ENCODE assay signal across 18 cellular contexts in the genomic region with DNA sequence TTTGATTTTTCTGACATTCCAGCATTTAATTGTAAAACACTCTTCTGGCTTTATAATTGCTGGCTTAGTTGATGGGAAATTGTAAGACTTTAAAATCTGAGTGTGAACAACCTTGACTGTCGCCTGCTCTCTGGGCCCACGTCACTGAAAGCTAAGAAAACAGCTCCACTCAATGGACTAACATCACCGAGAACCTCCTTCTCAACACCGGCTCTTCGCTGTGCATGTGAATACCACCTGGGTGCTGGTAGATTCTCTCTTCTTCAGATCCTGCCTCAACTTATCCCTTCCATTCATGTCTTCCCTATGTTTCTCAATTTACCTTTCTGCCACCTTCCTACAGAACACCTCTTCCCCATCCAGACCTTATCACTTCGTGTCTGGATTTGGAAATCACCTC.
DNase-seq lines count a peak whose midpoint lies in the region; ATAC-seq, FAIRE-seq and TF ChIP-seq lines count a peak whose summit lies in the region.
"Had no signal": no experiment of that assay in that cellular context is flagged by ENCODE, and none has a peak within 500 bp of the region (broad histone marks: within the 10 kb centered on the region; RNA-seq: fewer than 3 reads in every experiment).

No MANE protein-coding gene starts in this region.

- H3K4me2 ChIP-seq in HepG2 (ENCODE audit: low read depth, low read length), result no peak overlapping the region

- FAIRE-seq in HepG2 (lab: Jason Lieb, UNC), result no peak
- FAIRE-seq: GM12892 had no signal

- ATAC-seq in right cardiac atrium, result no peak
- no peak for ATAC-seq in HepG2
- no peak for ATAC-seq in GM21576 (IDR thresholded peaks at IDR 0.05; ENCODE audit: unreplicated experiment)
- ATAC-seq in stimulated activated naive B cell treated with anti-CD40 and anti-IgM and Interleukin-4, amounts not matched to agents 10 μg/mL and 1 μg/mL and 100 μg/mL, for 72 hours (replicated peaks), result no peak
- ATAC-seq: PC-3 had no signal

- no peaks in the 10 kb centered on the region for H4K20me1 ChIP-seq in HepG2 (ENCODE audit: insufficient read depth, low read length)

- 78% methylated on average over 6 of the region's 6 CpGs for WGBS in right cardiac atrium
- WGBS in HepG2 (ENCODE audit: low lambda C conversion rate), result 91% methylated on average over 6 of the region's 6 CpGs

- in situ Hi-C loops in HepG2 (cut with HindIII; ENCODE audit: extremely low pct_ligation_motif_present, low pct_unique_long_range_greater_than_20kb), result no loop called here

- peaks cover 0 to 10% of the 10 kb centered on the region in 2 donors for H3K36me3 Mint-ChIP-seq in stimulated activated naive B cell treated with anti-CD40 and anti-IgM and Interleukin-4, amounts not matched to agents 10 μg/mL and 1 μg/mL and 100 μg/mL, for 72 hours

- H3K4me1 Mint-ChIP-seq in stimulated activated naive B cell treated with anti-CD40 and anti-IgM and Interleukin-4, amounts not matched to agents 10 μg/mL and 1 μg/mL and 100 μg/mL, for 72 hours, result peaks cover 25 to 36% of the 10 kb centered on the region in 2 donors

- H3K4me1 ChIP-seq in left ventricle myocardium inferior, result no peaks in the 10 kb centered on the region
- no peaks in the 10 kb centered on the region for H3K4me1 ChIP-seq in right cardiac atrium (ENCODE audit: control insufficient read depth, insufficient read depth, low read length)
- peaks cover 21% of the 10 kb centered on the region for H3K4me1 ChIP-seq in HepG2 (ENCODE audit: insufficient read depth, low read length)
- H3K4me1 ChIP-seq: HAP-1 had no signal

- no peak overlapping the region for H3K9ac ChIP-seq in HepG2 (ENCODE audit: insufficient read depth, low read depth, low read length)

- 0 out of 2 replicates have a peak, but pooled peaks have one; percentile 28 for TF ChIP-seq RAD21 in HepG2 (CRISPR knock-in tag; IDR thresholded peaks at IDR 0.05)

- H2AFZ ChIP-seq in HepG2 (ENCODE audit: low read length), result no peak overlapping the region

- TF ChIP-seq CTCF in left ventricle myocardium inferior (IDR thresholded peaks at IDR 0.05; ENCODE audit: borderline replicate concordance) (peak; percentile 14), WERI-Rb-1 (IDR thresholded peaks at IDR 0.05; ENCODE audit: low read depth, low read length) (peak; percentile 23; the same call in 1 of the 2 replicates), HepG2 (CRISPR knock-in tag; IDR thresholded peaks at IDR 0.05) (peak; percentile 60)

- POLR2A ChIA-PET in HepG2 (lab: Yijun Ruan, JAX), result no interaction called here

- no peak for TF ChIP-seq POLR2A in HepG2 (IDR thresholded peaks at IDR 0.05; ENCODE audit: insufficient read depth in 1 of 2, low read depth in 2 of 2, low read length in 2 of 2)

- H3K27me3 ChIP-seq in left ventricle myocardium inferior (ENCODE audit: low read depth), result no peaks in the 10 kb centered on the region
- no peaks in the 10 kb centered on the region for H3K27me3 ChIP-seq in right cardiac atrium (ENCODE audit: control insufficient read depth, insufficient read depth)
- H3K27me3 ChIP-seq in WERI-Rb-1 (ENCODE audit: insufficient read depth, low read depth, severe bottlenecking), result no peaks in the 10 kb centered on the region
- H3K27me3 ChIP-seq in HepG2 (ENCODE audit: control insufficient read depth in 1 of 2, insufficient read depth in 2 of 2, low read length in 2 of 2), result no peaks in the 10 kb centered on the region

- TF ChIP-seq EP300 in HepG2 (IDR thresholded peaks at IDR 0.05; ENCODE audit: low read depth in 2 of 2, low read length in 2 of 2) (no peak), HepG2 (CRISPR knock-in tag; IDR thresholded peaks at IDR 0.05; ENCODE audit: borderline replicate concordance) (no peak)

- intact Hi-C loops in left ventricle myocardium inferior (cut with micrococcal nuclease) (no loop called here), right cardiac atrium (cut with DNase I) (no loop called here), HepG2 (cut with micrococcal nuclease; ENCODE audit: unreplicated experiment) (no loop called here)

- no peak overlapping the region for H3K27ac ChIP-seq in left ventricle myocardium inferior (replicated peaks)
- no peak overlapping the region for H3K27ac ChIP-seq in right cardiac atrium (ENCODE audit: low read length)
- H3K27ac ChIP-seq in WERI-Rb-1, result no peak overlapping the region
- H3K27ac ChIP-seq in HepG2 (ENCODE audit: extremely low read length, insufficient read depth, low read length), result no peak overlapping the region
- H3K27ac ChIP-seq: RWPE1 had no signal

- no TSS peak for BruUV-seq in HepG2 (replicated peaks; lab: Mats Ljungman, UMichigan)

- CTCF ChIA-PET in HepG2 (lab: Yijun Ruan, JAX; ENCODE audit: low intra/inter-chr PET ratio, low total read pairs), result no interaction called here

- no peak for DNase-seq in left ventricle myocardium inferior
- DNase-seq in right cardiac atrium, result no peak
- no peak for DNase-seq in WERI-Rb-1
- no peak for DNase-seq in HepG2 (ENCODE audit: low spot score)
- no peak for DNase-seq in kidney tubule cell (ENCODE audit: low spot score)
- no peak for DNase-seq in stimulated activated naive B cell treated with anti-CD40 and anti-IgM and Interleukin-4, amounts not matched to agents 10 μg/mL and 1 μg/mL and 100 μg/mL, for 72 hours
- DNase-seq: ACHN, AML-193, IMR-90, NCI-H1417 treated with DMSO at 0.1 percent for 48 hours, NCI-H1930, NCI-H748 treated with DMSO at 0.1 percent for 48 hours, PC-3 had no signal

- no peaks in the 10 kb centered on the region for H3K79me2 ChIP-seq in HepG2 (ENCODE audit: insufficient read depth, low read length)

- H3K36me3 ChIP-seq in left ventricle myocardium inferior, result no peaks in the 10 kb centered on the region
- no peaks in the 10 kb centered on the region for H3K36me3 ChIP-seq in WERI-Rb-1
- H3K36me3 ChIP-seq in HepG2 (replicated peaks in 1 of 2; ENCODE audit: control insufficient read depth in 1 of 2, insufficient read depth in 2 of 2, low read length in 2 of 2), result no peaks in the 10 kb centered on the region
- H3K36me3 ChIP-seq: HAP-1 had no signal

- no peaks in the 10 kb centered on the region for H3K9me3 ChIP-seq in left ventricle myocardium inferior (replicated peaks)
- H3K9me3 ChIP-seq in right cardiac atrium (ENCODE audit: control insufficient read depth, low read length), result no peaks in the 10 kb centered on the region
- H3K9me3 ChIP-seq in WERI-Rb-1 (ENCODE audit: severe bottlenecking), result no peaks in the 10 kb centered on the region
- no peaks in the 10 kb centered on the region for H3K9me3 ChIP-seq in HepG2 (ENCODE audit: low read length)
- H3K9me3 ChIP-seq: HAP-1 had no signal

- peaks cover 6 to 14% of the 10 kb centered on the region in 2 donors for H3K9me3 Mint-ChIP-seq in stimulated activated naive B cell treated with anti-CD40 and anti-IgM and Interleukin-4, amounts not matched to agents 10 μg/mL and 1 μg/mL and 100 μg/mL, for 72 hours

- peaks cover 21 to 25% of the 10 kb centered on the region in 2 donors for H3K27me3 Mint-ChIP-seq in stimulated activated naive B cell treated with anti-CD40 and anti-IgM and Interleukin-4, amounts not matched to agents 10 μg/mL and 1 μg/mL and 100 μg/mL, for 72 hours

- H3K4me3 ChIP-seq in left ventricle myocardium inferior (no peak overlapping the region), right cardiac atrium (ENCODE audit: low read length) (no peak overlapping the region), WERI-Rb-1 (ENCODE audit: low read depth, low read length) (no peak overlapping the region), HepG2 (replicated peaks in 1 of 3; ENCODE audit: insufficient read depth in 1 of 3, low read depth in 2 of 3, low read length in 3 of 3) (no peak overlapping the region)
- H3K4me3 ChIP-seq: HAP-1 had no signal

- H3K4me3 Mint-ChIP-seq in stimulated activated naive B cell treated with anti-CD40 and anti-IgM and Interleukin-4, amounts not matched to agents 10 μg/mL and 1 μg/mL and 100 μg/mL, for 72 hours, result no peak overlapping the region
- H3K4me3 Mint-ChIP-seq: CD14-positive monocyte had no signal

- no peak overlapping the region for H3K27ac Mint-ChIP-seq in stimulated activated naive B cell treated with anti-CD40 and anti-IgM and Interleukin-4, amounts not matched to agents 10 μg/mL and 1 μg/mL and 100 μg/mL, for 72 hours

TF ChIP-seq in HepG2, 621 proteins besides CTCF, POLR2A, EP300 and RAD21:
- TF ChIP-seq ZFP36 (IDR thresholded peaks at IDR 0.05; ENCODE audit: borderline replicate concordance, low read depth, low read length, partially characterized antibody) (no peak), STAG1 (CRISPR knock-in tag; IDR thresholded peaks at IDR 0.05) (peak; percentile 72), SMC3 (IDR thresholded peaks at IDR 0.05; ENCODE audit: low read length) (peak; percentile 42; the same call in 1 of the 2 replicates)
